ENCODE assay signal across 19 cellular contexts in the genomic region with DNA sequence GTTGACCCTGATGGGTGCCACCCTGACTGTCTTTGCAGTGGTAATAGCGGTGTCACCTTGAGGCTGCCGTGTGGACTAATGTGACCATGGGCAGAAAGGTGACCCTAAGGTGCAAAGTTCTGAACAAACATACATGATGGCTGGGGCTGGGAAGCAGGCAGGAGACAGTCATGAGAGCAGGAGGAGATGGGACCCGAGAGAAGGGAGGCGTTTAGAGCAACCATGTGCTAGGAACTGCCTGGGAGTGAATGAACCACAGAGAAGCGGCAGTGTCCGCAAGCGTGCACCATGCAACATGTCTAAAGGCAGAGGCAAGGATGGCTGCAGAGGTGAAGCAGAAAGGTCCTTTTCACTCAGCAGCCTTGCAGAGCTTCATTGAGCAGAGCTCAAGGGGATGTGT.
"Had no signal": no experiment of that assay in that cellular context is flagged by ENCODE, and none has a peak within 500 bp of the region (broad histone marks: within the 10 kb centered on the region; RNA-seq: fewer than 3 reads in every experiment).

No MANE protein-coding gene starts in this region.

- H3K9me3 Mint-ChIP-seq: dendritic cell treated with granulocyte-macrophage colony-stimulating factor and Interleukin-4, amounts not matched to agents 40 ng/mL and 50 ng/mL, for 4 days; effector memory CD8-positive, alpha-beta T cell; mesothelial cell of epicardium had no signal

- DNase-seq: colonic mucosa; cortex of kidney; effector CD8-positive, alpha-beta T cell; effector memory CD8-positive, alpha-beta T cell; esophagus squamous epithelium; foreskin fibroblast; foreskin melanocyte; gastrocnemius medialis; glutamatergic neuron; heart right ventricle; hippocampal formation; left cardiac atrium; left lung; left ventricle myocardium superior; lower lobe of right lung; mesenchymal stem cell; mucosa of descending colon had no signal

- H3K27me3 ChIP-seq: colonic mucosa, esophagus squamous epithelium, gastrocnemius medialis, heart right ventricle, left lung had no signal

- H3K4me1 Mint-ChIP-seq: mesothelial cell of epicardium had no signal

- H3K4me3 ChIP-seq: colonic mucosa, esophagus squamous epithelium, gastrocnemius medialis, heart right ventricle, left lung, lower lobe of right lung, mucosa of descending colon had no signal

- H3K9me3 ChIP-seq: colonic mucosa, esophagus squamous epithelium, gastrocnemius medialis, heart right ventricle, left lung, lower lobe of right lung, mucosa of descending colon had no signal

- H3K27ac Mint-ChIP-seq: dendritic cell treated with granulocyte-macrophage colony-stimulating factor and Interleukin-4, amounts not matched to agents 40 ng/mL and 50 ng/mL, for 4 days; effector memory CD8-positive, alpha-beta T cell; mesothelial cell of epicardium had no signal

- H3K4me3 Mint-ChIP-seq: dendritic cell treated with granulocyte-macrophage colony-stimulating factor and Interleukin-4, amounts not matched to agents 40 ng/mL and 50 ng/mL, for 4 days; effector memory CD8-positive, alpha-beta T cell; mesothelial cell of epicardium had no signal

- ATAC-seq: effector memory CD8-positive, alpha-beta T cell; gastrocnemius medialis; heart right ventricle; left cardiac atrium; left lung; left ventricle myocardium superior; lower lobe of right lung; mucosa of descending colon had no signal

- H3K27ac ChIP-seq: colonic mucosa, esophagus squamous epithelium, gastrocnemius medialis, heart right ventricle, left lung, lower lobe of right lung had no signal

- H3K4me1 ChIP-seq: colonic mucosa, heart right ventricle, left lung, lower lobe of right lung had no signal

- H3K36me3 Mint-ChIP-seq: mesothelial cell of epicardium had no signal

- H3K36me3 ChIP-seq: colonic mucosa, esophagus squamous epithelium, gastrocnemius medialis, heart right ventricle, left lung, lower lobe of right lung had no signal

- H3K27me3 Mint-ChIP-seq: effector memory CD8-positive, alpha-beta T cell had no signal
